In the genomic region with DNA sequence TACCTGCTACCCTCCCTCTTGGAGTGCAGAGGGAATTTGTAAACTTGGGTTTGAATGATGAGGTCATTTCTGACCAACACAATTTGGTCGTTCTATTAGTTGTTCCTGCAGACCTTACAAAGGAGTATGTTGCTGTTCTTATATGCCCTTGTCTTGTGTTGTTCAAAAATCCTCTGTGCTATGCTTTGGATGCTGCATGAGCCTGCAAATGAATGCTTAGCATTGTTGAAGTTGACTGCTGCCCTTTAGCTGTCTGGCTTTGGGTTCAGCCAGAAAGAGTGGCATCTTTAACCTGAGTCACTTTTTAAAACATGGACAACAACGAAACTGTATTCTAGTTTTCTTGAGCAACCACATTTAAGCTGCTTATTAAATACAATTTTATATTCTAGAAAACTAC, we compare ENCODE assay signal across 18 cellular contexts.
DNase-seq lines count a peak whose midpoint lies in the region; ATAC-seq, FAIRE-seq and TF ChIP-seq lines count a peak whose summit lies in the region.
"Had no signal": no experiment of that assay in that cellular context is flagged by ENCODE, and none has a peak within 500 bp of the region (broad histone marks: within the 10 kb centered on the region; RNA-seq: fewer than 3 reads in every experiment).

No MANE protein-coding gene starts in this region.

- no peaks in the 10 kb centered on the region for H3K9me3 ChIP-seq in HepG2 (ENCODE audit: low read length)
- no peaks in the 10 kb centered on the region for H3K9me3 ChIP-seq in right lobe of liver
- no peaks in the 10 kb centered on the region for H3K9me3 ChIP-seq in left lung
- H3K9me3 ChIP-seq: BLaER1 treated with 17β-estradiol and CSF1 and Interleukin-3, amounts not matched to agents 10 nM and 100 nM had no signal

- peaks cover 5% of the 10 kb centered on the region; the same call in 1 of the 2 replicates for H4K20me1 ChIP-seq in HepG2 (ENCODE audit: insufficient read depth, low read length)

- no peak overlapping the region for H3K9ac ChIP-seq in HepG2 (ENCODE audit: insufficient read depth, low read depth, low read length)
- H3K9ac ChIP-seq: BLaER1 treated with 17β-estradiol and CSF1 and Interleukin-3, amounts not matched to agents 10 nM and 100 nM had no signal

- in situ Hi-C loops in HepG2 (cut with HindIII; ENCODE audit: extremely low pct_ligation_motif_present, low pct_unique_long_range_greater_than_20kb), result no loop called here

- TF ChIP-seq CTCF in HepG2 (CRISPR knock-in tag; IDR thresholded peaks at IDR 0.05), result no peak
- TF ChIP-seq CTCF in right lobe of liver (IDR thresholded peaks at IDR 0.05), result no peak
- no peak for TF ChIP-seq CTCF in VCaP (conservative IDR thresholded peaks at IDR 0.05)
- no peak for TF ChIP-seq CTCF in left lung (IDR thresholded peaks at IDR 0.05)

- POLR2A ChIA-PET in HepG2 (lab: Yijun Ruan, JAX), result no interaction called here

- H3K79me2 ChIP-seq in HepG2 (ENCODE audit: insufficient read depth, low read length), result peaks cover 12% of the 10 kb centered on the region

- H3K4me3 ChIP-seq in HepG2 (replicated peaks in 1 of 3; ENCODE audit: insufficient read depth in 1 of 3, low read depth in 2 of 3, low read length in 3 of 3) (no peak overlapping the region), right lobe of liver (no peak overlapping the region), left lung (no peak overlapping the region)
- H3K4me3 ChIP-seq: BLaER1 treated with 17β-estradiol and CSF1 and Interleukin-3, amounts not matched to agents 10 nM and 100 nM had no signal

- H2AFZ ChIP-seq in HepG2 (ENCODE audit: low read length), result no peak overlapping the region

- 100% methylated on average over 2 of the region's 2 CpGs for WGBS in HepG2 (ENCODE audit: low lambda C conversion rate)
- WGBS in right lobe of liver (ENCODE audit: insufficient coverage, low coverage, low lambda C conversion rate, missing lambda C conversion rate), result 83% methylated on average over 2 of the region's 2 CpGs

- H3K27me3 ChIP-seq in HepG2 (ENCODE audit: control insufficient read depth in 1 of 2, insufficient read depth in 2 of 2, low read length in 2 of 2) (no peaks in the 10 kb centered on the region; a peak in 1 of 5 replicates), right lobe of liver (no peaks in the 10 kb centered on the region), left lung (no peaks in the 10 kb centered on the region)
- H3K27me3 ChIP-seq: BLaER1 treated with 17β-estradiol and CSF1 and Interleukin-3, amounts not matched to agents 10 nM and 100 nM had no signal

- BruUV-seq in HepG2 (replicated peaks; lab: Mats Ljungman, UMichigan), result no TSS peak

- TF ChIP-seq POLR2A in HepG2 (IDR thresholded peaks at IDR 0.05; ENCODE audit: insufficient read depth in 1 of 2, low read depth in 2 of 2, low read length in 2 of 2), result no peak
- TF ChIP-seq POLR2A in right lobe of liver (IDR thresholded peaks at IDR 0.05), result no peak

- no peak for TF ChIP-seq RAD21 in HepG2 (CRISPR knock-in tag; IDR thresholded peaks at IDR 0.05)

- FAIRE-seq in HepG2 (lab: Jason Lieb, UNC), result no peak
- FAIRE-seq: G401.6, GM12891, H54 had no signal

- H3K27ac ChIP-seq in HepG2 (ENCODE audit: extremely low read length, insufficient read depth, low read length) (no peak overlapping the region), right lobe of liver (no peak overlapping the region), VCaP (peak overlapping the region; percentile 96), left lung (no peak overlapping the region)
- H3K27ac ChIP-seq: BLaER1 treated with 17β-estradiol and CSF1 and Interleukin-3, amounts not matched to agents 10 nM and 100 nM had no signal

- DNase-seq in HepG2 (ENCODE audit: low spot score) (no peak), right lobe of liver (no peak), medulla oblongata (ENCODE audit: extremely low spot score) (peak; percentile 37), NCI-H2171 treated with DMSO at 0.1 percent for 48 hours (lab: John Stamatoyannopoulos, UW) (no peak), left lung (no peak)
- DNase-seq: 8988T; AML-193; CD4-positive, alpha-beta T cell; DMS79 treated with DMSO at 0.1 percent for 48 hours; EL; IMR-90 had no signal

- intact Hi-C loops in HepG2 (cut with micrococcal nuclease; ENCODE audit: unreplicated experiment), result no loop called here
- intact Hi-C loops in right lobe of liver (cut with DNase I), result no loop called here
- intact Hi-C loops in left lung (cut with DNase I), result no loop called here

- TF ChIP-seq EP300 in HepG2 (IDR thresholded peaks at IDR 0.05; ENCODE audit: low read depth in 2 of 2, low read length in 2 of 2), result no peak
- no peak for TF ChIP-seq EP300 in HepG2 (CRISPR knock-in tag; IDR thresholded peaks at IDR 0.05; ENCODE audit: borderline replicate concordance)

- CTCF ChIA-PET in HepG2 (lab: Yijun Ruan, JAX; ENCODE audit: low intra/inter-chr PET ratio, low total read pairs), result no interaction called here

- H3K36me3 ChIP-seq in HepG2 (replicated peaks in 1 of 2; ENCODE audit: control insufficient read depth in 1 of 2, insufficient read depth in 2 of 2, low read length in 2 of 2) (peaks cover 30 to 80% of the 10 kb centered on the region in 2 experiments), right lobe of liver (peaks cover 0 to 20% (median 9%) of the 10 kb centered on the region in 4 donors), left lung (peaks cover 0 to 83% of the 10 kb centered on the region in 2 donors)

- H3K4me1 ChIP-seq in HepG2 (ENCODE audit: insufficient read depth, low read length) (no peaks in the 10 kb centered on the region), right lobe of liver (peaks cover 0 to 11% (median 5%) of the 10 kb centered on the region in 4 donors), left lung (no peaks in the 10 kb centered on the region)

- no peak for ATAC-seq in HepG2
- ATAC-seq in right lobe of liver, result no peak
- ATAC-seq in left lung, result no peak
- ATAC-seq in GM18868 (IDR thresholded peaks at IDR 0.05; ENCODE audit: unreplicated experiment), result no peak
- no peak for ATAC-seq in GM18861 (IDR thresholded peaks at IDR 0.05; ENCODE audit: unreplicated experiment)

- no peak overlapping the region for H3K4me2 ChIP-seq in HepG2 (ENCODE audit: low read depth, low read length)

TF ChIP-seq in HepG2, 621 proteins besides CTCF, POLR2A, EP300 and RAD21:
- TF ChIP-seq ATF7 (IDR thresholded peaks at IDR 0.05), result 0 out of 2 replicates have a peak, but pooled peaks have one; percentile 10
- no peak for TF ChIP-seq ATF7 (CRISPR knock-in tag; IDR thresholded peaks at IDR 0.05)
- TF ChIP-seq, protein P1, sequence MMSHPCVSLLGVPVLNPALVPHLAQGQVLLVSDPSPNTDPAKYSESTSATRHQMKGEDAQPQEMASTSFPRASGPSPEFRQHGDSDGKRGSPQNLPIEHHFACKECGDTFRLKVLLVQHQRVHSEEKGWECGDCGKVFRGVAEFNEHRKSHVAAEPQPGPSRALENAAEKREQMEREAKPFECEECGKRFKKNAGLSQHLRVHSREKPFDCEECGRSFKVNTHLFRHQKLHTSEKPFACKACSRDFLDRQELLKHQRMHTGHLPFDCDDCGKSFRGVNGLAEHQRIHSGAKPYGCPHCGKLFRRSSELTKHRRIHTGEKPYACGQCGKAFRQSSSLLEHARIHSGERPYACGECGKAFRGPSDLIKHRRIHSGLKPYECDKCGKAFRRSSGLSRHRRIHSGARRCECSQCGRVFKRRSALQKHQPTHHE (CRISPR knock-in tag; IDR thresholded peaks at IDR 0.05; ENCODE audit: borderline replicate concordance), result no peak
